15 cellular contexts compared by ENCODE assay signal in genomic region chr6:21396313-21396712, GRCh38.
DNase-seq lines count a peak whose midpoint lies in the region; ATAC-seq, FAIRE-seq and TF ChIP-seq lines count a peak whose summit lies in the region.
"Had no signal": no experiment of that assay in that cellular context is flagged by ENCODE, and none has a peak within 500 bp of the region (broad histone marks: within the 10 kb centered on the region; RNA-seq: fewer than 3 reads in every experiment).

No MANE protein-coding gene starts in this region.

- BruUV-seq in HepG2 (replicated peaks; lab: Mats Ljungman, UMichigan): no TSS peak

- no peaks in the 10 kb centered on the region for H4K20me1 ChIP-seq in HepG2 (ENCODE audit: insufficient read depth, low read length)

- intact Hi-C loops in HepG2 (cut with micrococcal nuclease; ENCODE audit: unreplicated experiment): no loop called here
- intact Hi-C loops in right lobe of liver (cut with DNase I): no loop called here
- intact Hi-C loops in prostate gland (cut with DNase I): no loop called here

- POLR2A ChIA-PET in HepG2 (lab: Yijun Ruan, JAX): no interaction called here

- no peaks in the 10 kb centered on the region for H3K9me3 ChIP-seq in HepG2 (ENCODE audit: low read length)
- H3K9me3 ChIP-seq in right lobe of liver: no peaks in the 10 kb centered on the region
- H3K9me3 ChIP-seq in prostate gland: no peaks in the 10 kb centered on the region
- H3K9me3 ChIP-seq: Peyer's patch had no signal

- no peak for DNase-seq in HepG2 (ENCODE audit: low spot score)
- no peak for DNase-seq in right lobe of liver
- DNase-seq in astrocyte of the hippocampus (ENCODE audit: low read depth, low spot score): peak; percentile 87
- DNase-seq in foreskin melanocyte: peak; percentile 16
- DNase-seq in Ammon's horn (ENCODE audit: low spot score): no peak
- no peak for DNase-seq in HuH-7 (ENCODE audit: low spot score)
- no peak for DNase-seq in prostate gland (ENCODE audit: low spot score)
- DNase-seq: 8988T; activated CD4-positive, alpha-beta T cell treated with anti-CD3 and anti-CD28 coated beads, Interleukin-2, amount 10 ng/mL, durations not matched to agents 7 days and 5 days; aorta; effector memory CD8-positive, alpha-beta T cell; NCI-H1092; Peyer's patch; substantia nigra had no signal

- TF ChIP-seq EP300 in HepG2 (IDR thresholded peaks at IDR 0.05; ENCODE audit: low read depth in 2 of 2, low read length in 2 of 2): no peak
- no peak for TF ChIP-seq EP300 in HepG2 (CRISPR knock-in tag; IDR thresholded peaks at IDR 0.05; ENCODE audit: borderline replicate concordance)

- H2AFZ ChIP-seq in HepG2 (ENCODE audit: low read length): no peak overlapping the region

- CTCF ChIA-PET in HepG2 (lab: Yijun Ruan, JAX; ENCODE audit: low intra/inter-chr PET ratio, low total read pairs): no interaction called here

- H3K79me2 ChIP-seq in HepG2 (ENCODE audit: insufficient read depth, low read length): no peaks in the 10 kb centered on the region

- peak; percentile 4 for FAIRE-seq in HepG2 (lab: Jason Lieb, UNC)

- no peaks in the 10 kb centered on the region for H3K36me3 ChIP-seq in HepG2 (replicated peaks in 1 of 2; ENCODE audit: control insufficient read depth in 1 of 2, insufficient read depth in 2 of 2, low read length in 2 of 2)
- H3K36me3 ChIP-seq in right lobe of liver: no peaks in the 10 kb centered on the region
- H3K36me3 ChIP-seq in prostate gland: no peaks in the 10 kb centered on the region
- H3K36me3 ChIP-seq: Peyer's patch had no signal

- in situ Hi-C loops in HepG2 (cut with HindIII; ENCODE audit: extremely low pct_ligation_motif_present, low pct_unique_long_range_greater_than_20kb): no loop called here

- H3K4me1 ChIP-seq in HepG2 (ENCODE audit: insufficient read depth, low read length) (peaks cover 13% of the 10 kb centered on the region), right lobe of liver (no peaks in the 10 kb centered on the region), prostate gland (replicated peaks) (peaks cover 3% of the 10 kb centered on the region)
- H3K4me1 ChIP-seq: Peyer's patch had no signal

- H3K27me3 ChIP-seq in HepG2 (ENCODE audit: control insufficient read depth in 1 of 2, insufficient read depth in 2 of 2, low read length in 2 of 2): peaks cover 0 to 16% of the 10 kb centered on the region in 2 experiments; a peak in 3 of 5 replicates
- H3K27me3 ChIP-seq in right lobe of liver: no peaks in the 10 kb centered on the region
- H3K27me3 ChIP-seq in prostate gland (replicated peaks; ENCODE audit: insufficient read depth): no peaks in the 10 kb centered on the region
- H3K27me3 ChIP-seq: Peyer's patch had no signal

- no peak overlapping the region for H3K4me3 ChIP-seq in HepG2 (replicated peaks in 1 of 3; ENCODE audit: insufficient read depth in 1 of 3, low read depth in 2 of 3, low read length in 3 of 3)
- H3K4me3 ChIP-seq in right lobe of liver: no peak overlapping the region
- H3K4me3 ChIP-seq in prostate gland: no peak overlapping the region
- H3K4me3 ChIP-seq: Peyer's patch had no signal

- no peak overlapping the region for H3K4me2 ChIP-seq in HepG2 (ENCODE audit: low read depth, low read length)

- no peak for TF ChIP-seq RAD21 in HepG2 (CRISPR knock-in tag; IDR thresholded peaks at IDR 0.05)

- H3K27ac ChIP-seq in HepG2 (ENCODE audit: extremely low read length, insufficient read depth, low read length): no peak overlapping the region
- no peak overlapping the region for H3K27ac ChIP-seq in right lobe of liver
- H3K27ac ChIP-seq in prostate gland: no peak overlapping the region
- H3K27ac ChIP-seq: Peyer's patch had no signal

- ATAC-seq in HepG2: no peak
- no peak for ATAC-seq in right lobe of liver
- ATAC-seq in activated CD4-positive, CD25-positive, alpha-beta regulatory T cell treated with anti-CD3 and anti-CD28 coated beads, Interleukin-2, amount 50 U/mL, for 24 hours: no peak
- ATAC-seq: effector memory CD8-positive, alpha-beta T cell had no signal

- TF ChIP-seq CTCF in HepG2 (CRISPR knock-in tag; IDR thresholded peaks at IDR 0.05) (no peak), right lobe of liver (IDR thresholded peaks at IDR 0.05) (no peak), prostate gland (IDR thresholded peaks at IDR 0.05) (no peak)

- TF ChIP-seq POLR2A in HepG2 (IDR thresholded peaks at IDR 0.05; ENCODE audit: insufficient read depth in 1 of 2, low read depth in 2 of 2, low read length in 2 of 2): no peak
- no peak for TF ChIP-seq POLR2A in right lobe of liver (IDR thresholded peaks at IDR 0.05)
- no peak for TF ChIP-seq POLR2A in prostate gland (IDR thresholded peaks at IDR 0.05)

- H3K9ac ChIP-seq in HepG2 (ENCODE audit: insufficient read depth, low read depth, low read length): no peak overlapping the region

TF ChIP-seq in HepG2, 621 proteins besides CTCF, POLR2A, EP300 and RAD21:
- no peak for TF ChIP-seq ZSCAN22 (CRISPR knock-in tag; IDR thresholded peaks at IDR 0.05)
- no peak for TF ChIP-seq NCOA1 (CRISPR knock-in tag; IDR thresholded peaks at IDR 0.05)
- TF ChIP-seq HNF1A (IDR thresholded peaks at IDR 0.05; ENCODE audit: low read depth): no peak
- no peak for TF ChIP-seq HNF1A (CRISPR knock-in tag; IDR thresholded peaks at IDR 0.05; ENCODE audit: borderline replicate concordance)
- TF ChIP-seq ZNF512B (CRISPR knock-in tag; IDR thresholded peaks at IDR 0.05; ENCODE audit: borderline replicate concordance): no peak

Comparison
In these comparisons a context has a peak if more than half of its experiments do, and no peak if none do; other contexts are left out.
1. DNase-seq: peak in astrocyte of the hippocampus (single experiment) and foreskin melanocyte (single experiment); none in HepG2 (single experiment), right lobe of liver (0 of 3), Ammon's horn (single experiment), HuH-7 (single experiment) and prostate gland (single experiment).